Comparison of ENCODE assay signal across 11 cellular contexts in genomic region chr7:50331564-50332208, GRCh38. TPM values are rescaled to one million over a fixed set of nuclear protein-coding genes. Genes with fewer than 3 reads are reported as not detected.
DNase-seq lines count a peak whose midpoint lies in the region; ATAC-seq, FAIRE-seq and TF ChIP-seq lines count a peak whose summit lies in the region.
"Had no signal": no experiment of that assay in that cellular context is flagged by ENCODE, and none has a peak within 500 bp of the region (broad histone marks: within the 10 kb centered on the region; RNA-seq: fewer than 3 reads in every experiment).

No MANE protein-coding gene starts in this region.

- no peak for TF ChIP-seq POLR2A in breast epithelium (IDR thresholded peaks at IDR 0.05)

- CTCF ChIA-PET in naive thymus-derived CD4-positive, alpha-beta T cell (lab: Charles Lee), result interaction anchor here (0.6 to 1.7 kb wide), 8 partner anchors 10 to 185 kb away, joined by 3 to 8 read pairs (median 4); no protein-coding TSS in a partner anchor

- TF ChIP-seq CTCF in breast epithelium (IDR thresholded peaks at IDR 0.05), result no peak

- DNase-seq in naive thymus-derived CD4-positive, alpha-beta T cell, result peak in 6 of 9 donors; percentile 60 to 76 (median 70)
- DNase-seq in HPDE6-E6E7 (ENCODE audit: extremely low spot score) (no peak), breast epithelium (ENCODE audit: low spot score in 2 of 2) (no peak), HTR-8/SVneo (ENCODE audit: insufficient read length, low spot score) (no peak)
- DNase-seq in activated effector memory CD4-positive, alpha-beta T cell treated with anti-CD3 and anti-CD28 coated beads, Interleukin-2, amount 50 U/mL, for 16 hours, result no peak
- DNase-seq: psoas muscle had no signal

- H3K36me3 ChIP-seq in KOPT-K1 (ENCODE audit: insufficient read depth, low read length), result peaks cover 60% of the 10 kb centered on the region
- H3K36me3 ChIP-seq in naive thymus-derived CD4-positive, alpha-beta T cell (ENCODE audit: control insufficient read depth in 2 of 3, insufficient read depth in 3 of 3, low read length in 3 of 3), result peaks cover 11 to 18% (median 11%) of the 10 kb centered on the region in 3 experiments
- no peaks in the 10 kb centered on the region for H3K36me3 ChIP-seq in breast epithelium
- H3K36me3 ChIP-seq: thoracic aorta had no signal

- intact Hi-C loops in naive thymus-derived CD4-positive, alpha-beta T cell (cut with micrococcal nuclease), result loop anchor here (1.0 to 2.0 kb wide), 7 partner anchors 9 to 126 kb away; no protein-coding TSS in a partner anchor
- intact Hi-C loops in breast epithelium (cut with DNase I; ENCODE audit: low total_unique reads), result no loop called here

- no peaks in the 10 kb centered on the region for H3K27me3 ChIP-seq in naive thymus-derived CD4-positive, alpha-beta T cell (ENCODE audit: control insufficient read depth in 2 of 2, insufficient read depth in 2 of 2, low read length in 2 of 2)
- H3K27me3 ChIP-seq in breast epithelium, result no peaks in the 10 kb centered on the region

- ATAC-seq in GM18519 (IDR thresholded peaks at IDR 0.05; ENCODE audit: low FRiP score, unreplicated experiment), result peak; percentile 61
- ATAC-seq in GM21786 (IDR thresholded peaks at IDR 0.05; ENCODE audit: unreplicated experiment), result peak; percentile 66
- peak; percentile 76 for ATAC-seq in naive thymus-derived CD4-positive, alpha-beta T cell
- ATAC-seq: psoas muscle had no signal

- no peak overlapping the region for H3K4me3 Mint-ChIP-seq in naive thymus-derived CD4-positive, alpha-beta T cell

- H3K27me3 Mint-ChIP-seq in naive thymus-derived CD4-positive, alpha-beta T cell, result no peaks in the 10 kb centered on the region

- H3K36me3 Mint-ChIP-seq in naive thymus-derived CD4-positive, alpha-beta T cell, result peaks cover 7 to 44% (median 38%) of the 10 kb centered on the region in 5 donors

- H3K27ac ChIP-seq in KOPT-K1 (ENCODE audit: low read depth, low read length, poor library complexity, severe bottlenecking) (peak overlapping the region; percentile 98), breast epithelium (no peak overlapping the region)
- peak overlapping the region; percentile 93 for H3K27ac ChIP-seq in naive thymus-derived CD4-positive, alpha-beta T cell (ENCODE audit: low read depth, low read length)
- H3K27ac ChIP-seq: psoas muscle, thoracic aorta had no signal

- peak overlapping the region; percentile 40 for H3K4me3 ChIP-seq in naive thymus-derived CD4-positive, alpha-beta T cell (ENCODE audit: low read length)
- H3K4me3 ChIP-seq in breast epithelium, result no peak overlapping the region
- H3K4me3 ChIP-seq: psoas muscle, thoracic aorta had no signal

- peaks cover 92 to 95% of the 10 kb centered on the region in 2 donors for H3K4me1 ChIP-seq in naive thymus-derived CD4-positive, alpha-beta T cell (ENCODE audit: control insufficient read depth in 2 of 2, insufficient read depth in 2 of 2, low read length in 2 of 2)
- H3K4me1 ChIP-seq in breast epithelium, result no peaks in the 10 kb centered on the region
- H3K4me1 ChIP-seq: psoas muscle had no signal

- H3K27ac Mint-ChIP-seq in naive thymus-derived CD4-positive, alpha-beta T cell, result no peak overlapping the region

- peaks cover 0 to 65% (median 41%) of the 10 kb centered on the region in 7 donors for H3K4me1 Mint-ChIP-seq in naive thymus-derived CD4-positive, alpha-beta T cell

- no peak for FAIRE-seq in HTR-8/SVneo (lab: Jason Lieb, UNC)
- FAIRE-seq: TTC549 had no signal

- H3K9me3 Mint-ChIP-seq in naive thymus-derived CD4-positive, alpha-beta T cell, result peaks cover 0 to under 1% (median 0%) of the 10 kb centered on the region in 11 donors

- POLR2A ChIA-PET in naive thymus-derived CD4-positive, alpha-beta T cell (lab: Charles Lee), result interaction anchor here (1.3 to 44.3 kb wide), 5 partner anchors 19 to 105 kb away, joined by 4 to 2368 read pairs (median 15); partner anchors contain the start of gene IKZF1

- H3K9me3 ChIP-seq in KOPT-K1 (ENCODE audit: insufficient read depth, low read length, poor library complexity, severe bottlenecking) (no peaks in the 10 kb centered on the region), breast epithelium (no peaks in the 10 kb centered on the region)
- no peaks in the 10 kb centered on the region for H3K9me3 ChIP-seq in naive thymus-derived CD4-positive, alpha-beta T cell (ENCODE audit: control insufficient read depth in 2 of 3, low read length in 3 of 3)
- H3K9me3 ChIP-seq: psoas muscle, thoracic aorta had no signal

RNA-seq across cellular contexts. Expression of gene IKZF1, which starts 27.2 kb away (rescaled TPM):
- total RNA-seq in naive thymus-derived CD4-positive, alpha-beta T cell, result 100 to 1,000 TPM; 388 to 548 (median 463) TPM
- 100 to 1,000 TPM; 258 to 318 TPM for polyA plus RNA-seq in naive thymus-derived CD4-positive, alpha-beta T cell
- 10 to 100 TPM; 14.2 to 21.4 (median 21.3) TPM for total RNA-seq in breast epithelium

Comparison
In these comparisons a context has a peak if more than half of its experiments do, and no peak if none do; other contexts are left out.
1. H3K27ac ChIP-seq: peak in KOPT-K1 (single experiment) and naive thymus-derived CD4-positive, alpha-beta T cell (single experiment); none in breast epithelium (0 of 2).
2. DNase-seq: peak in naive thymus-derived CD4-positive, alpha-beta T cell (6 of 9); none in HPDE6-E6E7 (single experiment), activated effector memory CD4-positive, alpha-beta T cell treated with anti-CD3 and anti-CD28 coated beads, Interleukin-2, amount 50 U/mL, for 16 hours (single experiment), breast epithelium (0 of 2) and HTR-8/SVneo (single experiment).
3. RNA of gene IKZF1, which starts 27.2 kb away (total RNA-seq): 388 to 548 TPM in naive thymus-derived CD4-positive, alpha-beta T cell; 14.2 to 21.4 TPM in breast epithelium; every median in the first group is over 10 times any median in the second.
4. Peak in every context shown above with its lines, with median percentiles within 50 percentile points of each other: ATAC-seq.